Comparison of ENCODE assay signal across 8 cellular contexts in genomic region chr20:48682529-48683385, GRCh38.
DNase-seq lines count a peak whose midpoint lies in the region; ATAC-seq and TF ChIP-seq lines count a peak whose summit lies in the region.

No MANE protein-coding gene starts in this region.

- H3K27ac ChIP-seq in ascending aorta (peak overlapping the region; percentile 61 to 77), sigmoid colon (peak overlapping the region; percentile 28 to 52 (median 44))

- H3K27me3 ChIP-seq in ascending aorta (no peaks in the 10 kb centered on the region), sigmoid colon (no peaks in the 10 kb centered on the region)

- H3K4me1 ChIP-seq in ascending aorta (peaks cover 24 to 47% of the 10 kb centered on the region in 2 donors), sigmoid colon (peaks cover 0 to 42% (median 39%) of the 10 kb centered on the region in 4 donors)

- intact Hi-C loops in ascending aorta (cut with DNase I) (loop anchor here (2.0 to 5.0 kb wide), 4 partner anchors 14 to 125 kb away; no protein-coding TSS in a partner anchor), sigmoid colon (cut with DNase I) (no loop called here)

- H3K4me3 ChIP-seq in ascending aorta (peak overlapping the region; percentile 14 to 43), sigmoid colon (peak overlapping the region in 2 of 4 donors; percentile 20 to 21)

- DNase-seq in D341Med (ENCODE audit: low spot score), result peak; percentile 83
- DNase-seq in NCI-H2081 (lab: John Stamatoyannopoulos, UW), result peak; percentile 97 to 99
- peak in 1 of 2 donors; percentile 92 for DNase-seq in ascending aorta (ENCODE audit: low spot score in 2 of 2)
- DNase-seq in hepatic stellate cell (ENCODE audit: low spot score), result peak; percentile 82
- DNase-seq in sigmoid colon, result peak; percentile 89
- DNase-seq in NOMO-1 (lab: John Stamatoyannopoulos, UW; ENCODE audit: unreplicated experiment in 2 of 2), result no peak
- no peak for DNase-seq in AML-193 (lab: John Stamatoyannopoulos, UW)

- 13 to 33% methylated on average over 18 of the region's 18 CpGs for WGBS in sigmoid colon, 2 donors

- no peak for TF ChIP-seq CTCF in ascending aorta (IDR thresholded peaks at IDR 0.05)
- no peak for TF ChIP-seq CTCF in sigmoid colon (IDR thresholded peaks at IDR 0.05)

- H3K36me3 ChIP-seq in ascending aorta (peaks cover 20 to 26% of the 10 kb centered on the region in 2 donors), sigmoid colon (no peaks in the 10 kb centered on the region)

- no peak for ATAC-seq in HG02571 (IDR thresholded peaks at IDR 0.05; ENCODE audit: unreplicated experiment)

- TF ChIP-seq POLR2A in sigmoid colon (IDR thresholded peaks at IDR 0.05), result no peak

- H3K9me3 ChIP-seq in ascending aorta (no peaks in the 10 kb centered on the region), sigmoid colon (no peaks in the 10 kb centered on the region)

- no peak for TF ChIP-seq EP300 in sigmoid colon (IDR thresholded peaks at IDR 0.05)

Comparison
In these comparisons a context has a peak if more than half of its experiments do, and no peak if none do; other contexts are left out.
1. DNase-seq: peak in D341Med (single experiment), NCI-H2081 (2 of 2), hepatic stellate cell (single experiment) and sigmoid colon (single experiment); none in NOMO-1 (0 of 2) and AML-193 (0 of 2).